33 cellular contexts compared by ENCODE assay signal in genomic region chr16:64450170-64450569, GRCh38.
DNase-seq lines count a peak whose midpoint lies in the region; ATAC-seq, FAIRE-seq and TF ChIP-seq lines count a peak whose summit lies in the region.
"Had no signal": no experiment of that assay in that cellular context is flagged by ENCODE, and none has a peak within 500 bp of the region (broad histone marks: within the 10 kb centered on the region; RNA-seq: fewer than 3 reads in every experiment).

No MANE protein-coding gene starts in this region.

- H3K27ac Mint-ChIP-seq in HFFc6 = peak overlapping the region; percentile 85
- no peak overlapping the region for H3K27ac Mint-ChIP-seq in endodermal cell
- H3K27ac Mint-ChIP-seq: CD8-positive, alpha-beta memory T cell; T-helper 1 cell treated with Interleukin-12 subunit alpha and Interleukin-12 subunit beta and Interleukin-4 antibody, amounts not matched to agents 30 μg/mL and 1 μg/mL, for 36 hours had no signal

- peak; percentile 58 for ATAC-seq in foreskin keratinocyte
- ATAC-seq: activated T-cell treated with anti-CD3 and anti-CD28 coated beads, Interleukin-2, amount 50 U/mL, for 4 hours; gastrocnemius medialis; K562; left lobe of liver; sciatic nerve had no signal

- H3K27me3 ChIP-seq in ACC112 (ENCODE audit: insufficient read depth, low read length) = no peaks in the 10 kb centered on the region
- no peaks in the 10 kb centered on the region for H3K27me3 ChIP-seq in foreskin keratinocyte
- H3K27me3 ChIP-seq in endodermal cell (ENCODE audit: control insufficient read depth, insufficient read depth, low read length, poor library complexity, severe bottlenecking) = no peaks in the 10 kb centered on the region
- H3K27me3 ChIP-seq: BE2C, gastrocnemius medialis, hepatocyte, testis had no signal

- H3K36me3 Mint-ChIP-seq in HFFc6 (ENCODE audit: low read depth) = no peaks in the 10 kb centered on the region; the same call in 1 of the 2 replicates
- H3K36me3 Mint-ChIP-seq in endodermal cell (ENCODE audit: low read depth) = no peaks in the 10 kb centered on the region
- H3K36me3 Mint-ChIP-seq: CD8-positive, alpha-beta memory T cell had no signal

- WGBS in endodermal cell (ENCODE audit: insufficient coverage in 1 of 2, insufficient read length in 1 of 2), 2 experiments = 95 to 96% methylated on average over 2 to 3 of the region's 4 CpGs

- H3K4me1 ChIP-seq in ACC112 (ENCODE audit: control insufficient read depth, insufficient read depth, low read length, unreplicated experiment) = peaks cover 21% of the 10 kb centered on the region
- peaks cover 12% of the 10 kb centered on the region for H3K4me1 ChIP-seq in foreskin keratinocyte
- peaks cover 4% of the 10 kb centered on the region for H3K4me1 ChIP-seq in endodermal cell (ENCODE audit: control insufficient read depth, insufficient read depth, low read length)
- H3K4me1 ChIP-seq: gastrocnemius medialis, HAP-1, prostate gland, testis had no signal

- H3K27me3 Mint-ChIP-seq in HFFc6 (ENCODE audit: insufficient read depth) (no peaks in the 10 kb centered on the region), endodermal cell (ENCODE audit: insufficient read depth) (peaks cover 2% of the 10 kb centered on the region)
- H3K27me3 Mint-ChIP-seq: CD8-positive, alpha-beta memory T cell had no signal

- peaks cover 54% of the 10 kb centered on the region for H3K4me1 Mint-ChIP-seq in HFFc6 (ENCODE audit: low read depth)
- peaks cover 41% of the 10 kb centered on the region for H3K4me1 Mint-ChIP-seq in endodermal cell
- H3K4me1 Mint-ChIP-seq: CD8-positive, alpha-beta memory T cell had no signal

- H3K9ac ChIP-seq in endodermal cell (ENCODE audit: extremely low read depth, low read length, poor library complexity, severe bottlenecking) = no peak overlapping the region
- H3K9ac ChIP-seq: SK-N-SH had no signal

- FAIRE-seq in D721Med (lab: Jason Lieb, UNC) = no peak
- FAIRE-seq: GM18507, K562, urothelium cell line had no signal

- H2AFZ ChIP-seq in ACC112 (ENCODE audit: low read length, unreplicated experiment) = peak overlapping the region; percentile 27
- H2AFZ ChIP-seq: hepatocyte had no signal

- DNase-seq in HFFc6 (peak; percentile 78), astrocyte of the spinal cord (ENCODE audit: low read depth, low spot score) (peak; percentile 40), foreskin keratinocyte (peak in 1 of 2 donors; percentile 60), endodermal cell (no peak), NOMO-1 (lab: John Stamatoyannopoulos, UW; ENCODE audit: unreplicated experiment in 2 of 2) (no peak), GM10248 (ENCODE audit: extremely low spot score) (no peak), D721Med (ENCODE audit: insufficient read length, low spot score) (no peak)
- DNase-seq: activated gamma-delta T cell treated with Interleukin-2 at 50 U/mL for 16 hours; activated T-cell treated with anti-CD3 and anti-CD28 coated beads, Interleukin-2, amount 50 U/mL, for 4 hours; BE2C; CD8-positive, alpha-beta memory T cell; gastrocnemius medialis; GF-D8; MM.1S; NCI-H1417 treated with DMSO at 0.1 percent for 48 hours; NCI-H2081 treated with DMSO at 0.1 percent for 48 hours; NCI-H345; NCI-H774; SK-N-SH; stimulated activated naive CD4-positive, alpha-beta T cell; testis had no signal

- in situ Hi-C loops in astrocyte of the spinal cord (cut with HindIII; ENCODE audit: low sequenced_read_pairs) = no loop called here

- H3K4me3 Mint-ChIP-seq in HFFc6 (peak overlapping the region; percentile 55), endodermal cell (no peak overlapping the region)
- H3K4me3 Mint-ChIP-seq: activated T-cell treated with anti-CD3 and anti-CD28 coated beads, Interleukin-2, amount 50 U/mL, for 4 hours; CD8-positive, alpha-beta memory T cell; T-helper 1 cell treated with Interleukin-12 subunit alpha and Interleukin-12 subunit beta and Interleukin-4 antibody, amounts not matched to agents 30 μg/mL and 1 μg/mL, for 36 hours had no signal

- H3K4me3 ChIP-seq in ACC112 (ENCODE audit: low read depth, low read length) (peak overlapping the region; percentile 3; the same call in 1 of the 2 replicates), astrocyte of the spinal cord (ENCODE audit: low read depth, low read length) (no peak overlapping the region), endodermal cell (ENCODE audit: low read length) (no peak overlapping the region)
- H3K4me3 ChIP-seq: gastrocnemius medialis, HAP-1, hepatocyte, K562, prostate gland, testis had no signal

- no peaks in the 10 kb centered on the region for H3K79me2 ChIP-seq in ACC112 (ENCODE audit: control insufficient read depth, insufficient read depth, low read length, unreplicated experiment)
- H3K79me2 ChIP-seq: hepatocyte had no signal

- CTCF ChIA-PET in GM10248 (lab: Yijun Ruan, JAX) = interaction anchor here (1.7 kb wide), 1 partner anchor 8 kb away, joined by 5 read pairs; no protein-coding TSS in a partner anchor

- POLR2A ChIA-PET in GM10248 (lab: Yijun Ruan, JAX) = no interaction called here

- H3K9me3 ChIP-seq in endodermal cell (ENCODE audit: control insufficient read depth, low read length) = no peaks in the 10 kb centered on the region
- H3K9me3 ChIP-seq: BE2C, gastrocnemius medialis, HAP-1, prostate gland, SK-N-SH, testis had no signal

- no peaks in the 10 kb centered on the region for H3K9me3 Mint-ChIP-seq in HFFc6
- H3K9me3 Mint-ChIP-seq in endodermal cell = no peaks in the 10 kb centered on the region

- TF ChIP-seq CTCF in HFFc6 (IDR thresholded peaks at IDR 0.05) (no peak), astrocyte of the spinal cord (IDR thresholded peaks at IDR 0.05; ENCODE audit: low read depth, low read length) (no peak), foreskin keratinocyte (conservative IDR thresholded peaks at IDR 0.05) (no peak), endodermal cell (conservative IDR thresholded peaks at IDR 0.05) (no peak), GM10248 (IDR thresholded peaks at IDR 0.05; ENCODE audit: control extremely low read depth, extremely low read depth, low read depth, missing control alignments) (no peak), D721Med (IDR thresholded peaks at IDR 0.05; ENCODE audit: insufficient read depth, missing control alignments) (no peak)

- H3K27ac ChIP-seq in ACC112 (ENCODE audit: low read depth, low read length) (peak overlapping the region; percentile 38), foreskin keratinocyte (no peak overlapping the region), endodermal cell (ENCODE audit: low read depth, low read length) (no peak overlapping the region)
- H3K27ac ChIP-seq: 22Rv1, epithelial cell of prostate, gastrocnemius medialis, hepatocyte, prostate gland, testis had no signal

- H3K36me3 ChIP-seq in ACC112 (ENCODE audit: insufficient read depth, low read length) = no peaks in the 10 kb centered on the region
- H3K36me3 ChIP-seq in endodermal cell (ENCODE audit: control insufficient read depth, insufficient read depth, low read length) = no peaks in the 10 kb centered on the region
- H3K36me3 ChIP-seq: BE2C, gastrocnemius medialis, HAP-1, prostate gland had no signal

Comparison
In these comparisons a context has a peak if more than half of its experiments do, and no peak if none do; other contexts are left out.
1. DNase-seq: peak in HFFc6 (single experiment) and astrocyte of the spinal cord (single experiment); none in endodermal cell (single experiment), NOMO-1 (0 of 2), GM10248 (single experiment) and D721Med (single experiment).